ENCODE assay signal across 15 cellular contexts in the genomic region with DNA sequence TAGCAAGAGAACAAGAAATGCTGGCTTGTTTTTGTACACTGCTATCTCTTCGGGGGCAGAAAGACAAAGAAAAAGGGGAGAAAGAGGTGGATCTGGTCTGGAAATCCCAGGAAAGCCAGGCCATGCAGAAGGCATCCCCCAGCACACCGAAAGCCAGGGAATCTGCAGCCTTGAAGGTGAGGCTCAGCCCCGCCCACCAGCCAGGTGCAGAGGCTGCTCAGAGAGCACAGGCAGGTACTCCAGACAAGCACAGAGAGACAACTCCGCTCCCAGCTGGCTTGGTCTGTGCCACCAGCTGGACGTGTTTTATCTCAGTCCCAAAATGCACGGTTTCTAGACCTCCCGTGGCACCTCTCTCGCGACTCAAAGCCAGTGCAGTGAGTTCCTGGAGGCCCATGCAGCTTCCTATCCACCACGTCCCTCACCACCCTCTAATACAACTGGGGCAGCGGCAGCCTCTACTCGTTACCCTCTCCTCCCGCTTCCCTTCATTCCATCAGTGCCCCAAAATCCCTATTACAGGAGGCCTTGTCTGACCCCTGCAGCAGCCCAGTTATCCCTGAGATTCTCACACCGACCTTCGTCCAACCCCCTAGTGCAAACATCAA.
A peak's percentile ranks its signal among the peaks of the same experiment; 100 is the strongest.
DNase-seq lines count a peak whose midpoint lies in the region; ATAC-seq and TF ChIP-seq lines count a peak whose summit lies in the region.
"Had no signal": no experiment of that assay in that cellular context is flagged by ENCODE, and none has a peak within 500 bp of the region (broad histone marks: within the 10 kb centered on the region; RNA-seq: fewer than 3 reads in every experiment).

No MANE protein-coding gene starts in this region.

- 0 out of 2 replicates have a peak overlapping the region, but pooled peaks have one; percentile 14 for H3K56ac ChIP-seq in IMR-90 (ENCODE audit: extremely low read depth, insufficient read depth, low read length)

- H3K9ac ChIP-seq in BLaER1 treated with 17β-estradiol and CSF1 and Interleukin-3, amounts not matched to agents 10 nM and 100 nM = no peak overlapping the region
- no peak overlapping the region for H3K9ac ChIP-seq in IMR-90 (ENCODE audit: low read depth, low read length)
- no peak overlapping the region for H3K9ac ChIP-seq in muscle layer of colon (ENCODE audit: low read length)
- no peak overlapping the region for H3K9ac ChIP-seq in MM.1S (ENCODE audit: low read length)

- in situ Hi-C loops in IMR-90 (cut with MboI; ENCODE audit: low sequenced_read_pairs) = no loop called here

- no peak for TF ChIP-seq RAD21 in IMR-90 (IDR thresholded peaks at IDR 0.05; ENCODE audit: low read length)

- H3K27ac ChIP-seq in BLaER1 treated with 17β-estradiol and CSF1 and Interleukin-3, amounts not matched to agents 10 nM and 100 nM = no peak overlapping the region
- peak overlapping the region; percentile 71 for H3K27ac ChIP-seq in IMR-90 (ENCODE audit: insufficient read depth, low read length)
- H3K27ac ChIP-seq in cingulate gyrus (ENCODE audit: low read depth, low read length) = peak overlapping the region; percentile 65
- peak overlapping the region; percentile 54 for H3K27ac ChIP-seq in muscle layer of colon (ENCODE audit: low read depth, low read length)
- H3K27ac ChIP-seq in MM.1S (ENCODE audit: low read length) = no peak overlapping the region
- H3K27ac ChIP-seq: HL-60, SJSA1, upper lobe of right lung had no signal

- TF ChIP-seq CTCF in IMR-90 (conservative IDR thresholded peaks at IDR 0.05; ENCODE audit: low read depth, low read length) = no peak
- no peak for TF ChIP-seq CTCF in MM.1S (IDR thresholded peaks at IDR 0.05; ENCODE audit: low read length)

- TF ChIP-seq POLR2A in IMR-90 (IDR thresholded peaks at IDR 0.05; ENCODE audit: low read depth, low read length) = no peak

- peak overlapping the region; percentile 37 to 49; a peak in 3 of 4 replicates for H4K8ac ChIP-seq in IMR-90 (ENCODE audit: low read depth in 2 of 2, low read length in 2 of 2)

- H3K4me1 ChIP-seq in BLaER1 treated with 17β-estradiol and CSF1 and Interleukin-3, amounts not matched to agents 10 nM and 100 nM = peaks cover 36 to 53% (median 48%) of the 10 kb centered on the region in 10 experiments
- peaks cover 14% of the 10 kb centered on the region for H3K4me1 ChIP-seq in IMR-90 (ENCODE audit: control insufficient read depth, insufficient read depth, low read length)
- peaks cover 60% of the 10 kb centered on the region for H3K4me1 ChIP-seq in muscle layer of colon (ENCODE audit: insufficient read depth, low read length)
- H3K4me1 ChIP-seq in MM.1S (ENCODE audit: low read length) = peaks cover 13% of the 10 kb centered on the region
- H3K4me1 ChIP-seq: upper lobe of right lung had no signal

- WGBS in IMR-90 (ENCODE audit: extremely low coverage in 2 of 2, insufficient read length in 1 of 2), 2 experiments = 72% methylated on average over 11 of the region's 15 CpGs; no CpG with 5 or more reads in 1 of the 2 experiments

- BruUV-seq in IMR-90 (replicated peaks; lab: Mats Ljungman, UMichigan) = no TSS peak

- H3K36me3 ChIP-seq in BLaER1 treated with 17β-estradiol and CSF1 and Interleukin-3, amounts not matched to agents 10 nM and 100 nM = peaks cover 0 to 27% (median 11%) of the 10 kb centered on the region in 11 experiments; a peak in 9 of 22 replicates
- H3K36me3 ChIP-seq in IMR-90 (ENCODE audit: control insufficient read depth, insufficient read depth, low read length) (peaks cover 2% of the 10 kb centered on the region; the same call in 1 of the 2 replicates), muscle layer of colon (ENCODE audit: insufficient read depth, low read length) (no peaks in the 10 kb centered on the region), MM.1S (replicated peaks; ENCODE audit: insufficient read depth, low read length) (no peaks in the 10 kb centered on the region)
- H3K36me3 ChIP-seq: SJSA1, upper lobe of right lung had no signal

- peak overlapping the region; percentile 36; the same call in 1 of the 2 replicates for H4K5ac ChIP-seq in IMR-90 (ENCODE audit: low read depth, low read length)

- peak overlapping the region; percentile 77 for H3K4ac ChIP-seq in IMR-90 (ENCODE audit: low read depth, low read length)

- peak overlapping the region; percentile 72 for H2BK120ac ChIP-seq in IMR-90 (ENCODE audit: low read depth, low read length)

- intact Hi-C loops in IMR-90 (cut with micrococcal nuclease) = no loop called here

- no peaks in the 10 kb centered on the region for H3F3A ChIP-seq in MM.1S (ENCODE audit: insufficient read depth, low read length)

- peaks cover 32 to 47% of the 10 kb centered on the region in 2 experiments for H3K79me1 ChIP-seq in IMR-90 (ENCODE audit: low read depth in 1 of 2, low read length in 2 of 2)

- no peak overlapping the region for H3K4me3 ChIP-seq in BLaER1 treated with 17β-estradiol and CSF1 and Interleukin-3, amounts not matched to agents 10 nM and 100 nM
- H3K4me3 ChIP-seq in IMR-90 (ENCODE audit: insufficient read depth, low read depth, low read length) (no peak overlapping the region), muscle layer of colon (ENCODE audit: low read depth in 1 of 2, low read length in 2 of 2) (no peak overlapping the region), MM.1S (ENCODE audit: low read length) (no peak overlapping the region)
- H3K4me3 ChIP-seq: lung, SJSA1, upper lobe of right lung had no signal

- peak overlapping the region; percentile 54; the same call in 1 of the 2 replicates for H2AK5ac ChIP-seq in IMR-90 (ENCODE audit: low read depth, low read length)

- CTCF ChIA-PET in IMR-90 (lab: Yijun Ruan, JAX) = no interaction called here

- peaks cover 90% of the 10 kb centered on the region for H3K79me2 ChIP-seq in MM.1S (ENCODE audit: low read length)

- peak overlapping the region; percentile 23; the same call in 1 of the 2 replicates for H3K14ac ChIP-seq in IMR-90 (replicated peaks; ENCODE audit: low read depth, low read length)

- H3K23ac ChIP-seq in IMR-90 (ENCODE audit: low read depth, low read length) = peak overlapping the region; percentile 39

- H4K20me1 ChIP-seq in BLaER1 treated with 17β-estradiol and CSF1 and Interleukin-3, amounts not matched to agents 10 nM and 100 nM = peaks cover 59 to 91% (median 70%) of the 10 kb centered on the region in 11 experiments
- H4K20me1 ChIP-seq in IMR-90 (ENCODE audit: insufficient read depth, low read length) = no peaks in the 10 kb centered on the region
- no peaks in the 10 kb centered on the region for H4K20me1 ChIP-seq in MM.1S (ENCODE audit: insufficient read depth, low read length)

- dilution Hi-C loops in IMR-90 (cut with HindIII; ENCODE audit: low sequenced_read_pairs, unreplicated experiment) = no loop called here

- no peak overlapping the region for H2BK15ac ChIP-seq in IMR-90 (ENCODE audit: low read depth, low read length)

- H3K9me3 ChIP-seq in BLaER1 treated with 17β-estradiol and CSF1 and Interleukin-3, amounts not matched to agents 10 nM and 100 nM (replicated peaks in 1 of 11) = 0 out of 22 replicates have a peak, but pooled peaks cover 0 to 5% (median 0%) of the 10 kb centered on the region in 11 experiments
- H3K9me3 ChIP-seq in IMR-90 (ENCODE audit: control insufficient read depth, insufficient read depth, low read length) = no peaks in the 10 kb centered on the region
- no peaks in the 10 kb centered on the region for H3K9me3 ChIP-seq in muscle layer of colon (ENCODE audit: low read length)
- H3K9me3 ChIP-seq in MM.1S (replicated peaks; ENCODE audit: insufficient read depth, low read length) = no peaks in the 10 kb centered on the region
- H3K9me3 ChIP-seq: SJSA1, upper lobe of right lung had no signal

- DNase-seq in IMR-90 (no peak), pons (ENCODE audit: low spot score) (no peak), MM.1S (no peak)
- no peak for DNase-seq in activated CD4-positive, alpha-beta T cell treated with anti-CD3 and anti-CD28 coated beads, Interleukin-2, amount 50 U/mL, for 1 hour
- DNase-seq: occipital lobe; stimulated activated CD4-positive, alpha-beta T cell treated with anti-CD3 and anti-CD28 coated beads, Interleukin-15, amount 100 ng/mL, for 24 hours; upper lobe of right lung had no signal

- peak overlapping the region; percentile 70 for H4K91ac ChIP-seq in IMR-90 (ENCODE audit: insufficient read depth, low read depth, low read length)

- peaks cover 19% of the 10 kb centered on the region; the same call in 1 of the 2 replicates for H3K9me1 ChIP-seq in IMR-90 (ENCODE audit: insufficient read depth, low read length)

- no peaks in the 10 kb centered on the region for H3K9me2 ChIP-seq in MM.1S (replicated peaks; ENCODE audit: insufficient read depth, low read length)

- peak overlapping the region; percentile 38 for H2AFZ ChIP-seq in IMR-90 (replicated peaks; ENCODE audit: low read length, poor library complexity)
- no peak overlapping the region for H2AFZ ChIP-seq in MM.1S (ENCODE audit: low read length)

- peaks cover 0 to 18% (median 5%) of the 10 kb centered on the region in 11 experiments; a peak in 9 of 22 replicates for H3K27me3 ChIP-seq in BLaER1 treated with 17β-estradiol and CSF1 and Interleukin-3, amounts not matched to agents 10 nM and 100 nM
- H3K27me3 ChIP-seq in IMR-90 (ENCODE audit: control insufficient read depth, insufficient read depth, low read length) (no peaks in the 10 kb centered on the region), muscle layer of colon (ENCODE audit: control insufficient read depth in 1 of 2, insufficient read depth in 2 of 2, low read length in 2 of 2) (no peaks in the 10 kb centered on the region), MM.1S (replicated peaks; ENCODE audit: insufficient read depth, low read length) (no peaks in the 10 kb centered on the region)
- H3K27me3 ChIP-seq: SJSA1, upper lobe of right lung had no signal

- H2BK20ac ChIP-seq in IMR-90 (ENCODE audit: low read depth, low read length) = peak overlapping the region; percentile 75

- H2AK9ac ChIP-seq in IMR-90 (replicated peaks; ENCODE audit: low read depth, low read length, poor library complexity) = peak overlapping the region; percentile 80

- ATAC-seq in IMR-90 (ENCODE audit: low read depth) (no peak), GM19467 (IDR thresholded peaks at IDR 0.05; ENCODE audit: unreplicated experiment) (no peak)
- ATAC-seq: activated naive CD4-positive, alpha-beta T cell treated with anti-CD3 and anti-CD28 coated beads, Interleukin-2, amount 50 U/mL, for 72 hours had no signal

- peak overlapping the region; percentile 1; the same call in 1 of the 2 replicates for H3K18ac ChIP-seq in IMR-90 (ENCODE audit: low read depth, low read length)

- POLR2A ChIA-PET in IMR-90 (lab: Charles Lee; ENCODE audit: unreplicated experiment) = no interaction called here

- peak overlapping the region; percentile 45 to 87 (median 63) for H3K4me2 ChIP-seq in BLaER1 treated with 17β-estradiol and CSF1 and Interleukin-3, amounts not matched to agents 10 nM and 100 nM
- H3K4me2 ChIP-seq in IMR-90 (ENCODE audit: low read depth, low read length) = no peak overlapping the region; the same call in 1 of the 2 replicates
- H3K4me2 ChIP-seq in MM.1S (ENCODE audit: low read depth, low read length) = no peak overlapping the region

- peak overlapping the region; percentile 54 for H2BK5ac ChIP-seq in IMR-90 (ENCODE audit: low read depth, low read length, poor library complexity, severe bottlenecking)

TF ChIP-seq in IMR-90, 13 proteins besides CTCF, POLR2A, EP300 and RAD21 (continues in another document):
- no peak for TF ChIP-seq NFE2L2 (IDR thresholded peaks at IDR 0.05; ENCODE audit: low read depth, low read length)
- no peak for TF ChIP-seq MAZ (IDR thresholded peaks at IDR 0.05; ENCODE audit: borderline replicate concordance, low read depth, low read length)
- no peak for TF ChIP-seq CEBPB (IDR thresholded peaks at IDR 0.05; ENCODE audit: low read depth, low read length)

Comparison
In these comparisons a context has a peak if more than half of its experiments do, and no peak if none do; other contexts are left out.
1. H3K27ac ChIP-seq: peak in IMR-90 (single experiment), cingulate gyrus (single experiment) and muscle layer of colon (single experiment); none in BLaER1 treated with 17β-estradiol and CSF1 and Interleukin-3, amounts not matched to agents 10 nM and 100 nM (0 of 11) and MM.1S (single experiment).
2. H3K4me2 ChIP-seq: peak in BLaER1 treated with 17β-estradiol and CSF1 and Interleukin-3, amounts not matched to agents 10 nM and 100 nM (11 of 11); none in IMR-90 (single experiment) and MM.1S (single experiment).